In the genomic region with DNA sequence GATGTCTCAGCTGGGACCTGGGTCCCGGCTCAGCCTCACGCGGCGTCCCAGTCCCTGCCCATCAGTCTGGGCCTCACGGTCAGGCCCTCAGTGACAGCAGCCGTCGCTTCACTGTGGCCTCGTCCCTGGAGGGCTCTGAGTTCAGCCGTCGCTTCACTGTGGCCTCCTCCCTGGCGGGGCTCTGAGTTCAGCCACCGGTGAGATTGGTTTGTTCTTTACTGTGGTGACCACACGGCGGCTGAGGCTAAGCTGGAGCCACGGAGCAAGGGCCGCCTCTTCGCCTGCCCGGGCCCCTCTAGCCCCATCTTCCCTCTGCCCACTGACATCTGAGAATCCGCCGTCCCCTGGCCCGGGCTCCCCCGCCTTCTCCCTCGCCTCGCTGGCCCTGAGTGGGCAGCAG, we compare ENCODE assay signal across 20 cellular contexts.
"Had no signal": no experiment of that assay in that cellular context is flagged by ENCODE, and none has a peak within 500 bp of the region (broad histone marks: within the 10 kb centered on the region; RNA-seq: fewer than 3 reads in every experiment).

No MANE protein-coding gene starts in this region.

- ATAC-seq: effector memory CD8-positive, alpha-beta T cell; gastroesophageal sphincter; left ventricle myocardium superior; sciatic nerve had no signal

- H3K4me3 ChIP-seq: breast epithelium, colonic mucosa, dorsolateral prefrontal cortex, esophagus squamous epithelium, gastroesophageal sphincter, stomach, suprapubic skin, transverse colon, vagina had no signal

- H3K9me3 ChIP-seq: breast epithelium, colonic mucosa, esophagus squamous epithelium, gastroesophageal sphincter, stomach, suprapubic skin, transverse colon, vagina had no signal

- H3K27me3 ChIP-seq: breast epithelium, colonic mucosa, dorsolateral prefrontal cortex, esophagus squamous epithelium, gastroesophageal sphincter, stomach, suprapubic skin, transverse colon, vagina had no signal

- DNase-seq: activated gamma-delta T cell treated with Interleukin-2 at 50 U/mL for 16 hours; activated naive CD8-positive, alpha-beta T cell treated with anti-CD3 and anti-CD28 coated beads, Interleukin-2, amount 10 ng/mL, durations not matched to agents 7 days and 5 days; amniotic stem cell; colonic mucosa; dorsolateral prefrontal cortex; effector memory CD8-positive, alpha-beta T cell; esophagus squamous epithelium; head of caudate nucleus; left ventricle myocardium superior; small intestine; stimulated activated CD4-positive, alpha-beta T cell treated with anti-CD3 and anti-CD28 coated beads, Interleukin-2, amount 100 ng/mL, for 24 hours; stomach; transverse colon had no signal

- FAIRE-seq: islet of Langerhans, small intestine, TTC549 had no signal

- H3K36me3 ChIP-seq: breast epithelium, colonic mucosa, transverse colon had no signal

- H3K4me1 ChIP-seq: breast epithelium, colonic mucosa, esophagus squamous epithelium, stomach, transverse colon, vagina had no signal

- H3K27ac ChIP-seq: breast epithelium, colonic mucosa, dorsolateral prefrontal cortex, esophagus squamous epithelium, stomach, suprapubic skin, transverse colon, vagina had no signal
